In the genomic region with DNA sequence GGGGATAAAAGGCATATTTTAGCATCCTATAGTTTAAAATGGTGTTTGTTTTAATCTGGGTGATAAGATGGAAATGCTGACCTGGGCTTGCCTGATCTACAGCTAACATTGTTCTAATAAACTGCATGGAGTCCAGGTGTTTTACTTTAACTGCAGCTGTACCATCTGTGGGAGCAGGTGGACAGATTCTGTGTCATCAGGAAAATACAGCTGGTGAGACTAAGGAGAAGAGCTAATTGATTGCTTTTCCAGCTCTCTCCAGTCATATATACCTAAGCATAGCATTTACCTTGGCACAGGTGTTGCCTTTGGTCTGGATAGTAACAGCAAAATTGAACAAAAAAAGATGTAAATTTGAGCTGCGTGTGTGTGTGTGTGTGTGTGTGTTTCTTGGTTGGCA, we compare ENCODE assay signal across 14 cellular contexts. TPM values are rescaled to one million over a fixed set of nuclear protein-coding genes. Genes with fewer than 3 reads are reported as not detected.
DNase-seq lines count a peak whose midpoint lies in the region; ATAC-seq and TF ChIP-seq lines count a peak whose summit lies in the region.
"Had no signal": no experiment of that assay in that cellular context is flagged by ENCODE, and none has a peak within 500 bp of the region (broad histone marks: within the 10 kb centered on the region; RNA-seq: fewer than 3 reads in every experiment).

No MANE protein-coding gene starts in this region.

- H3K4me3 Mint-ChIP-seq in glutamatergic neuron (ENCODE audit: unreplicated experiment), result peak overlapping the region; percentile 27
- H3K4me3 Mint-ChIP-seq: activated CD4-positive, alpha-beta memory T cell treated with anti-CD3 and anti-CD28 coated beads for 36 hours; activated T-helper 1 cell treated with anti-CD3 and anti-CD28 coated beads, Interleukin-12 subunit alpha, Interleukin-12 subunit beta, Interleukin-2, Interleukin-4 antibody, amounts not matched to agents 30 ng/mL and 10 ng/mL and 1 ng/mL, durations not matched to agents 14 hours and 24 hours and 36 hours had no signal

- H3K27ac Mint-ChIP-seq in glutamatergic neuron (ENCODE audit: unreplicated experiment), result peak overlapping the region; percentile 14
- H3K27ac Mint-ChIP-seq: activated CD4-positive, alpha-beta memory T cell treated with anti-CD3 and anti-CD28 coated beads for 36 hours; activated T-helper 1 cell treated with anti-CD3 and anti-CD28 coated beads, Interleukin-12 subunit alpha, Interleukin-12 subunit beta, Interleukin-2, Interleukin-4 antibody, amounts not matched to agents 30 ng/mL and 10 ng/mL and 1 ng/mL, durations not matched to agents 14 hours and 24 hours and 36 hours had no signal

- 83% methylated on average over 1 of the region's 1 CpG for WGBS in right cardiac atrium

- intact Hi-C loops in right cardiac atrium (cut with DNase I), result no loop called here

- H3K27me3 Mint-ChIP-seq in glutamatergic neuron (ENCODE audit: unreplicated experiment), result peaks cover 3% of the 10 kb centered on the region
- H3K27me3 Mint-ChIP-seq: activated CD4-positive, alpha-beta memory T cell treated with anti-CD3 and anti-CD28 coated beads for 36 hours had no signal

- H3K4me1 ChIP-seq in right cardiac atrium (ENCODE audit: control insufficient read depth, insufficient read depth, low read length), result peaks cover 1% of the 10 kb centered on the region

- H3K9me3 ChIP-seq in right cardiac atrium (ENCODE audit: control insufficient read depth, low read length), result no peaks in the 10 kb centered on the region
- H3K9me3 ChIP-seq: HAP-1, stomach had no signal

- no peaks in the 10 kb centered on the region for H3K27me3 ChIP-seq in right cardiac atrium (ENCODE audit: control insufficient read depth, insufficient read depth)
- H3K27me3 ChIP-seq: stomach had no signal

- H3K27ac ChIP-seq in right cardiac atrium (ENCODE audit: low read length), result no peak overlapping the region
- H3K27ac ChIP-seq: stomach had no signal

- DNase-seq in DMS 273 treated with DMSO at 0.1 percent for 48 hours (lab: John Stamatoyannopoulos, UW) (peak; percentile 71), NCI-H1436 treated with DMSO at 0.1 percent for 48 hours (lab: John Stamatoyannopoulos, UW) (peak; percentile 48), NCI-H345 treated with DMSO at 0.1 percent for 48 hours (lab: John Stamatoyannopoulos, UW; ENCODE audit: unreplicated experiment) (peak; percentile 97), glutamatergic neuron (peak; percentile 22), NOMO-1 (lab: John Stamatoyannopoulos, UW; ENCODE audit: unreplicated experiment in 2 of 2) (no peak), right cardiac atrium (no peak)
- DNase-seq: activated CD4-positive, alpha-beta memory T cell treated with anti-CD3 and anti-CD28 coated beads for 36 hours; anterior cingulate cortex; KG1; stomach had no signal

- no peaks in the 10 kb centered on the region for H3K36me3 Mint-ChIP-seq in glutamatergic neuron (ENCODE audit: unreplicated experiment)

- H3K4me1 Mint-ChIP-seq in glutamatergic neuron (ENCODE audit: low read depth, unreplicated experiment), result peaks cover 20% of the 10 kb centered on the region

- no peak overlapping the region for H3K4me3 ChIP-seq in right cardiac atrium (ENCODE audit: low read length)
- H3K4me3 ChIP-seq: HAP-1, stomach had no signal

- no peak for TF ChIP-seq CTCF in glutamatergic neuron (IDR thresholded peaks at IDR 0.05; ENCODE audit: partially characterized antibody, unreplicated experiment)

- ATAC-seq in GM21717 (IDR thresholded peaks at IDR 0.05; ENCODE audit: unreplicated experiment) (no peak), GM19467 (IDR thresholded peaks at IDR 0.05; ENCODE audit: unreplicated experiment) (no peak), right cardiac atrium (no peak)

- peaks cover 7% of the 10 kb centered on the region for H3K9me3 Mint-ChIP-seq in glutamatergic neuron (ENCODE audit: unreplicated experiment)
- H3K9me3 Mint-ChIP-seq: activated CD4-positive, alpha-beta memory T cell treated with anti-CD3 and anti-CD28 coated beads for 36 hours; activated T-helper 1 cell treated with anti-CD3 and anti-CD28 coated beads, Interleukin-12 subunit alpha, Interleukin-12 subunit beta, Interleukin-2, Interleukin-4 antibody, amounts not matched to agents 30 ng/mL and 10 ng/mL and 1 ng/mL, durations not matched to agents 14 hours and 24 hours and 36 hours had no signal

RNA-seq across cellular contexts. Expression of gene CBFA2T2, which starts 31.6 kb away (rescaled TPM):
- total RNA-seq in glutamatergic neuron (ENCODE audit: unreplicated experiment), result 84.1 TPM
- total RNA-seq in right cardiac atrium, result 10 to 100 TPM; 11.9 to 13.9 (median 12.8) TPM
- polyA plus RNA-seq in right cardiac atrium, result 5.6 TPM

Comparison
In these comparisons a context has a peak if more than half of its experiments do, and no peak if none do; other contexts are left out.
1. DNase-seq: peak in DMS 273 treated with DMSO at 0.1 percent for 48 hours (single experiment), NCI-H1436 treated with DMSO at 0.1 percent for 48 hours (single experiment), NCI-H345 treated with DMSO at 0.1 percent for 48 hours (single experiment) and glutamatergic neuron (single experiment); none in NOMO-1 (0 of 2) and right cardiac atrium (0 of 3).